8 cellular contexts compared by ENCODE assay signal in genomic region chr3:151086484-151087456, GRCh38. TPM values are rescaled to one million over a fixed set of nuclear protein-coding genes. Genes with fewer than 3 reads are reported as not detected.
DNase-seq lines count a peak whose midpoint lies in the region; ATAC-seq and TF ChIP-seq lines count a peak whose summit lies in the region.

No MANE protein-coding gene starts in this region.

- peaks cover 5 to 18% (median 12%) of the 10 kb centered on the region in 4 donors for H3K4me1 Mint-ChIP-seq in CD4-positive, alpha-beta memory T cell

- no peak overlapping the region for H3K27ac ChIP-seq in CD4-positive, alpha-beta memory T cell (ENCODE audit: low read depth, low read length)
- H3K27ac ChIP-seq in esophagus squamous epithelium, result peak overlapping the region in 1 of 4 donors; percentile 1

- no peaks in the 10 kb centered on the region for H3K9me3 ChIP-seq in CD4-positive, alpha-beta memory T cell (ENCODE audit: control insufficient read depth in 1 of 2, low read length in 2 of 2)
- H3K9me3 ChIP-seq in esophagus squamous epithelium, result no peaks in the 10 kb centered on the region

- no peaks in the 10 kb centered on the region for H3K36me3 ChIP-seq in CD4-positive, alpha-beta memory T cell (ENCODE audit: insufficient read depth, low read length)
- no peaks in the 10 kb centered on the region for H3K36me3 ChIP-seq in esophagus squamous epithelium

- peak; percentile 43 for ATAC-seq in GM19468 (IDR thresholded peaks at IDR 0.05; ENCODE audit: extremely low read depth, unreplicated experiment)

- DNase-seq in CD4-positive, alpha-beta memory T cell, result peak; percentile 51 to 78 (median 61)
- DNase-seq in HT1080 (ENCODE audit: low read depth) (peak; percentile 88), NOMO-1 (lab: John Stamatoyannopoulos, UW; ENCODE audit: unreplicated experiment in 2 of 2) (peak; percentile 87 to 93), esophagus squamous epithelium (lab: John Stamatoyannopoulos, UW) (peak; percentile 14), myocyte (ENCODE audit: low read depth) (peak; percentile 79)
- DNase-seq in activated T-cell treated with anti-CD3 and anti-CD28 coated beads, Interleukin-2, amount 50 U/mL, for 48 hours, result peak; percentile 79 to 84
- peak; percentile 28 for DNase-seq in stimulated activated CD8-positive, alpha-beta memory T cell treated with anti-CD3 and anti-CD28 coated beads, Interleukin-7, amount 100 ng/mL, for 24 hours (ENCODE audit: low read depth)

- peak overlapping the region in 2 of 7 donors; percentile 78 to 79 for H3K27ac Mint-ChIP-seq in CD4-positive, alpha-beta memory T cell

- peak in 4 of 6 experiments; percentile 15 to 46 (median 27) for TF ChIP-seq CTCF in esophagus squamous epithelium (IDR thresholded peaks at IDR 0.05)

- peaks cover 6% of the 10 kb centered on the region for H3K4me1 ChIP-seq in CD4-positive, alpha-beta memory T cell (ENCODE audit: insufficient read depth, low read length)
- H3K4me1 ChIP-seq in esophagus squamous epithelium, result peaks cover 6 to 26% (median 19%) of the 10 kb centered on the region in 3 donors

- H3K27me3 Mint-ChIP-seq in CD4-positive, alpha-beta memory T cell, result peaks cover 32% of the 10 kb centered on the region in 2 donors

- 6 to 18% methylated on average over 20 to 23 of the region's 81 CpGs for WGBS in esophagus squamous epithelium, 2 donors

- no peak for TF ChIP-seq POLR2A in esophagus squamous epithelium (IDR thresholded peaks at IDR 0.05)

- CTCF ChIA-PET in CD4-positive, alpha-beta memory T cell (lab: Charles Lee; ENCODE audit: partially characterized antibody), result interaction anchor here (0.7 to 1.8 kb wide), 10 partner anchors 8 to 1166 kb away, joined by 3 to 9 read pairs (median 4); no protein-coding TSS in a partner anchor

- peak overlapping the region in 1 of 2 donors; percentile 41 for H3K4me3 ChIP-seq in CD4-positive, alpha-beta memory T cell (ENCODE audit: low read length in 2 of 2)
- peak overlapping the region; percentile 41 to 66 (median 61) for H3K4me3 ChIP-seq in esophagus squamous epithelium

- peak overlapping the region; percentile 86 to 91 (median 89) for H3K4me3 Mint-ChIP-seq in CD4-positive, alpha-beta memory T cell

- H3K9me3 Mint-ChIP-seq in CD4-positive, alpha-beta memory T cell, result no peaks in the 10 kb centered on the region

- peaks cover 0 to 2% of the 10 kb centered on the region in 2 donors for H3K36me3 Mint-ChIP-seq in CD4-positive, alpha-beta memory T cell

- peaks cover 17% of the 10 kb centered on the region for H3K27me3 ChIP-seq in CD4-positive, alpha-beta memory T cell (ENCODE audit: insufficient read depth, low read length)
- H3K27me3 ChIP-seq in esophagus squamous epithelium, result peaks cover 0 to 64% (median 2%) of the 10 kb centered on the region in 4 donors

- POLR2A ChIA-PET in CD4-positive, alpha-beta memory T cell (lab: Charles Lee; ENCODE audit: partially characterized antibody), result interaction anchor here (1.0 kb wide), 1 partner anchor 58 kb away, joined by 3 read pairs; no protein-coding TSS in a partner anchor

- intact Hi-C loops in CD4-positive, alpha-beta memory T cell (cut with micrococcal nuclease), result loop anchor here (1.0 to 5.0 kb wide), 4 partner anchors 60 to 366 kb away; partner anchors contain the start of gene SIAH2
- intact Hi-C loops in esophagus squamous epithelium (cut with DNase I), result no loop called here

RNA-seq across cellular contexts. Expression of gene MED12L, which starts 1.3 kb away (rescaled TPM):
- total RNA-seq in CD4-positive, alpha-beta memory T cell, result under 1 TPM; 0.35 to 0.78 TPM
- not detected for polyA plus RNA-seq in CD4-positive, alpha-beta memory T cell
- total RNA-seq in HT1080 (2014; rRNA removed; shearing (Covaris generic)), result 1.5 and 2.0 TPM in 2 replicates
- 1.0 and 1.1 TPM in 2 replicates for polyA plus RNA-seq in HT1080 (2015; cell fraction: cytosol; rRNA removed)
- polyA plus RNA-seq in HT1080 (2015; cell fraction: nucleus; rRNA removed), result 1.2 TPM in 2 replicates
- 1 to 10 TPM in 1 of 4 donors, under 1 TPM in 3; 0.08 to 1.5 (median 0.19) TPM for total RNA-seq in esophagus squamous epithelium
- 0.26 TPM in 1 of 2 replicates, not detected in the other for total RNA-seq in myocyte
- 0.10 TPM for polyA plus RNA-seq in myocyte (2012)

Comparison
In these comparisons a context has a peak if more than half of its experiments do, and no peak if none do; other contexts are left out.
1. DNase-seq: peak in every context shown above with its lines; median percentile 90 in NOMO-1; 88 in HT1080; 82 in activated T-cell treated with anti-CD3 and anti-CD28 coated beads, Interleukin-2, amount 50 U/mL, for 48 hours; 79 in myocyte; 61 in CD4-positive, alpha-beta memory T cell; 28 in stimulated activated CD8-positive, alpha-beta memory T cell treated with anti-CD3 and anti-CD28 coated beads, Interleukin-7, amount 100 ng/mL, for 24 hours; 14 in esophagus squamous epithelium.